Comparison of ENCODE assay signal across 11 cellular contexts in genomic region chr14:92652413-92653151, GRCh38.
A peak's percentile ranks its signal among the peaks of the same experiment; 100 is the strongest.
DNase-seq lines count a peak whose midpoint lies in the region; ATAC-seq and TF ChIP-seq lines count a peak whose summit lies in the region.
"Had no signal": no experiment of that assay in that cellular context is flagged by ENCODE, and none has a peak within 500 bp of the region (broad histone marks: within the 10 kb centered on the region; RNA-seq: fewer than 3 reads in every experiment).

No MANE protein-coding gene starts in this region.

- H3K27ac Mint-ChIP-seq in activated naive CD4-positive, alpha-beta T cell treated with anti-CD3 and anti-CD28 coated beads, Interleukin-2, amount 10 ng/mL, durations not matched to agents 7 days and 5 days = peak overlapping the region; percentile 97

- H3K36me3 ChIP-seq in ascending aorta (peaks cover 18% of the 10 kb centered on the region in 2 donors), mucosa of rectum (ENCODE audit: control insufficient read depth in 2 of 2, insufficient read depth in 2 of 2, low read length in 2 of 2) (peaks cover 2 to 3% of the 10 kb centered on the region in 2 donors), upper lobe of right lung (peaks cover 7% of the 10 kb centered on the region)

- no peaks in the 10 kb centered on the region for H3K27me3 Mint-ChIP-seq in activated naive CD4-positive, alpha-beta T cell treated with anti-CD3 and anti-CD28 coated beads, Interleukin-2, amount 10 ng/mL, durations not matched to agents 7 days and 5 days

- H3K27me3 ChIP-seq in ascending aorta (no peaks in the 10 kb centered on the region), mucosa of rectum (ENCODE audit: control insufficient read depth in 2 of 2, insufficient read depth in 2 of 2, low read length in 2 of 2) (no peaks in the 10 kb centered on the region), upper lobe of right lung (no peaks in the 10 kb centered on the region)

- peak overlapping the region; percentile 39 to 97 for H3K27ac ChIP-seq in ascending aorta
- peak overlapping the region; percentile 66 to 76 for H3K27ac ChIP-seq in mucosa of rectum (ENCODE audit: low read depth in 2 of 2, low read length in 2 of 2)
- peak overlapping the region; percentile 85 for H3K27ac ChIP-seq in upper lobe of right lung

- ATAC-seq in upper lobe of right lung = peak; percentile 3

- no peaks in the 10 kb centered on the region for H3K9me3 ChIP-seq in ascending aorta
- no peaks in the 10 kb centered on the region for H3K9me3 ChIP-seq in mucosa of rectum (ENCODE audit: control insufficient read depth in 2 of 2, low read length in 2 of 2)
- H3K9me3 ChIP-seq in upper lobe of right lung = no peaks in the 10 kb centered on the region

- intact Hi-C loops in ascending aorta (cut with DNase I) (no loop called here), upper lobe of right lung (cut with DNase I) (no loop called here)

- TF ChIP-seq CTCF in ascending aorta (IDR thresholded peaks at IDR 0.05) (no peak), upper lobe of right lung (IDR thresholded peaks at IDR 0.05) (no peak)

- H3K4me1 Mint-ChIP-seq in activated naive CD4-positive, alpha-beta T cell treated with anti-CD3 and anti-CD28 coated beads, Interleukin-2, amount 10 ng/mL, durations not matched to agents 7 days and 5 days = peaks cover 78% of the 10 kb centered on the region

- H3K9me3 Mint-ChIP-seq in activated naive CD4-positive, alpha-beta T cell treated with anti-CD3 and anti-CD28 coated beads, Interleukin-2, amount 10 ng/mL, durations not matched to agents 7 days and 5 days = no peaks in the 10 kb centered on the region

- H3K36me3 Mint-ChIP-seq in activated naive CD4-positive, alpha-beta T cell treated with anti-CD3 and anti-CD28 coated beads, Interleukin-2, amount 10 ng/mL, durations not matched to agents 7 days and 5 days = peaks cover 48% of the 10 kb centered on the region

- peak overlapping the region; percentile 97 for H3K4me3 Mint-ChIP-seq in activated naive CD4-positive, alpha-beta T cell treated with anti-CD3 and anti-CD28 coated beads, Interleukin-2, amount 10 ng/mL, durations not matched to agents 7 days and 5 days

- CTCF ChIA-PET in activated naive CD4-positive, alpha-beta T cell treated with anti-CD3 and anti-CD28 coated beads, Interleukin-2, amount 10 ng/mL, durations not matched to agents 7 days and 5 days (lab: Charles Lee) = interaction anchor here (0.9 to 2.8 kb wide), 7 partner anchors 28 to 64 kb away, joined by 3 to 12 read pairs (median 7); no protein-coding TSS in a partner anchor

- H3K9ac ChIP-seq in mucosa of rectum (ENCODE audit: low read depth in 1 of 2, low read length in 2 of 2) = peak overlapping the region; percentile 36 to 53

- peak; percentile 52 for DNase-seq in activated naive CD4-positive, alpha-beta T cell treated with anti-CD3 and anti-CD28 coated beads, Interleukin-2, amount 10 ng/mL, durations not matched to agents 7 days and 5 days
- no peak for DNase-seq in activated naive CD4-positive, alpha-beta T cell (lab: John Stamatoyannopoulos, UW)
- DNase-seq in ascending aorta (ENCODE audit: low spot score in 2 of 2) = no peak
- DNase-seq in upper lobe of right lung = peak; percentile 76
- no peak for DNase-seq in HPDE6-E6E7 (ENCODE audit: extremely low spot score)
- no peak for DNase-seq in NCI-H345 (lab: John Stamatoyannopoulos, UW)
- DNase-seq in NCI-H1048 (lab: John Stamatoyannopoulos, UW) = no peak
- DNase-seq: GOT3, NCI-H187, RPMI8226 had no signal

- H3K4me3 ChIP-seq in ascending aorta (peak overlapping the region; percentile 15 to 49), mucosa of rectum (ENCODE audit: low read length in 2 of 2) (peak overlapping the region; percentile 45 to 69), upper lobe of right lung (peak overlapping the region; percentile 50)

- H3K4me1 ChIP-seq in ascending aorta (peaks cover 18 to 33% of the 10 kb centered on the region in 2 donors), mucosa of rectum (ENCODE audit: control insufficient read depth in 2 of 2, insufficient read depth in 2 of 2, low read length in 2 of 2) (peaks cover 9 to 11% of the 10 kb centered on the region in 2 donors), upper lobe of right lung (peaks cover 52% of the 10 kb centered on the region)

Comparison
In these comparisons a context has a peak if more than half of its experiments do, and no peak if none do; other contexts are left out.
1. DNase-seq: peak in activated naive CD4-positive, alpha-beta T cell treated with anti-CD3 and anti-CD28 coated beads, Interleukin-2, amount 10 ng/mL, durations not matched to agents 7 days and 5 days (single experiment) and upper lobe of right lung (single experiment); none in activated naive CD4-positive, alpha-beta T cell (0 of 4), ascending aorta (0 of 2), HPDE6-E6E7 (single experiment), NCI-H345 (single experiment) and NCI-H1048 (single experiment).
2. Peak in every context shown above with its lines, with median percentiles within 50 percentile points of each other: H3K27ac ChIP-seq and H3K4me3 ChIP-seq.